In genomic region chr2:157327200-157327599, GRCh38 we compare ENCODE assay signal across 1 cellular context.
TF ChIP-seq lines count a peak whose summit lies in the region.

No MANE protein-coding gene starts in this region.

TF ChIP-seq in WTC11, 78 proteins besides CTCF, POLR2A, EP300 and RAD21 (continued from another document):
- TF ChIP-seq E2F4 (CRISPR knock-in tag; IDR thresholded peaks at IDR 0.05; ENCODE audit: borderline replicate concordance, low read depth), result no peak
- no peak for TF ChIP-seq ELF4 (CRISPR knock-in tag; IDR thresholded peaks at IDR 0.05; ENCODE audit: low read depth)
- no peak for TF ChIP-seq NR3C1 (CRISPR knock-in tag; conservative IDR thresholded peaks at IDR 0.05; ENCODE audit: low read depth)
- TF ChIP-seq MLX (CRISPR knock-in tag; IDR thresholded peaks at IDR 0.05), result no peak
TF ChIP-seq in WTC11: peak in this region for 0.
